ENCODE assay signal across 15 cellular contexts in genomic region chr5:600551-601541, GRCh38. TPM values are rescaled to one million over a fixed set of nuclear protein-coding genes. Genes with fewer than 3 reads are reported as not detected.
DNase-seq lines count a peak whose midpoint lies in the region; ATAC-seq and TF ChIP-seq lines count a peak whose summit lies in the region.
"Had no signal": no experiment of that assay in that cellular context is flagged by ENCODE, and none has a peak within 500 bp of the region (broad histone marks: within the 10 kb centered on the region; RNA-seq: fewer than 3 reads in every experiment).

No MANE protein-coding gene starts in this region.

- no peaks in the 10 kb centered on the region for H3K9me3 Mint-ChIP-seq in natural killer cell treated with Interleukin-12 subunit alpha and Interleukin-12 subunit beta and Interleukin-15 and Interleukin-18, amount 100 ng/mL, for 72 hours
- H3K9me3 Mint-ChIP-seq in natural killer cell = no peaks in the 10 kb centered on the region
- H3K9me3 Mint-ChIP-seq: activated naive CD8-positive, alpha-beta T cell treated with anti-CD3 and anti-CD28 coated beads, Interleukin-2, amount 10 ng/mL, durations not matched to agents 7 days and 5 days; activated T-cell treated with anti-CD3 and anti-CD28 coated beads, Interleukin-2, amount 50 U/mL, for 4 hours; mesothelial cell of epicardium had no signal

- intact Hi-C loops in natural killer cell (cut with micrococcal nuclease) (no loop called here), left colon (cut with DNase I, micrococcal nuclease) (no loop called here)

- H3K4me3 Mint-ChIP-seq in natural killer cell treated with Interleukin-12 subunit alpha and Interleukin-12 subunit beta and Interleukin-15 and Interleukin-18, amount 100 ng/mL, for 72 hours = no peak overlapping the region
- H3K4me3 Mint-ChIP-seq in natural killer cell = no peak overlapping the region
- H3K4me3 Mint-ChIP-seq: activated naive CD8-positive, alpha-beta T cell treated with anti-CD3 and anti-CD28 coated beads, Interleukin-2, amount 10 ng/mL, durations not matched to agents 7 days and 5 days; activated T-cell treated with anti-CD3 and anti-CD28 coated beads, Interleukin-2, amount 50 U/mL, for 4 hours; mesothelial cell of epicardium had no signal

- no peaks in the 10 kb centered on the region for H3K36me3 Mint-ChIP-seq in natural killer cell treated with Interleukin-12 subunit alpha and Interleukin-12 subunit beta and Interleukin-15 and Interleukin-18, amount 100 ng/mL, for 72 hours
- no peaks in the 10 kb centered on the region for H3K36me3 Mint-ChIP-seq in natural killer cell
- H3K36me3 Mint-ChIP-seq: activated naive CD8-positive, alpha-beta T cell treated with anti-CD3 and anti-CD28 coated beads, Interleukin-2, amount 10 ng/mL, durations not matched to agents 7 days and 5 days; mesothelial cell of epicardium had no signal

- no peak for ATAC-seq in natural killer cell treated with Interleukin-12 subunit alpha and Interleukin-12 subunit beta and Interleukin-15 and Interleukin-18, amount 100 ng/mL, for 72 hours
- ATAC-seq in natural killer cell (no peak), left colon (peak; percentile 93), GM21528 (IDR thresholded peaks at IDR 0.05; ENCODE audit: low FRiP score, unreplicated experiment) (no peak), HG02885 (IDR thresholded peaks at IDR 0.05; ENCODE audit: poor library complexity, unreplicated experiment) (no peak)
- ATAC-seq: activated T-cell treated with anti-CD3 and anti-CD28 coated beads, Interleukin-2, amount 50 U/mL, for 4 hours had no signal

- H3K27ac Mint-ChIP-seq in natural killer cell treated with Interleukin-12 subunit alpha and Interleukin-12 subunit beta and Interleukin-15 and Interleukin-18, amount 100 ng/mL, for 72 hours = no peak overlapping the region
- no peak overlapping the region for H3K27ac Mint-ChIP-seq in natural killer cell
- H3K27ac Mint-ChIP-seq: activated naive CD8-positive, alpha-beta T cell treated with anti-CD3 and anti-CD28 coated beads, Interleukin-2, amount 10 ng/mL, durations not matched to agents 7 days and 5 days; mesothelial cell of epicardium had no signal

- TF ChIP-seq CTCF in natural killer cell (IDR thresholded peaks at IDR 0.05) = no peak

- H3K4me1 Mint-ChIP-seq in natural killer cell treated with Interleukin-12 subunit alpha and Interleukin-12 subunit beta and Interleukin-15 and Interleukin-18, amount 100 ng/mL, for 72 hours (ENCODE audit: low read depth in 2 of 2) = peaks cover 3 to 6% of the 10 kb centered on the region in 2 donors
- H3K4me1 Mint-ChIP-seq in natural killer cell = peaks cover 0 to 5% of the 10 kb centered on the region in 2 donors
- H3K4me1 Mint-ChIP-seq: mesothelial cell of epicardium had no signal

- DNase-seq in natural killer cell treated with Interleukin-12 subunit alpha and Interleukin-12 subunit beta and Interleukin-15 and Interleukin-18, amount 100 ng/mL, for 72 hours (ENCODE audit: low spot score) = peak; percentile 45
- DNase-seq in natural killer cell = no peak
- peak; percentile 77 for DNase-seq in NCI-H510A treated with DMSO at 0.1 percent for 48 hours (lab: John Stamatoyannopoulos, UW)
- no peak for DNase-seq in left colon
- peak; percentile 37 for DNase-seq in ureter (ENCODE audit: low spot score)
- no peak for DNase-seq in NOMO-1 treated with dmso at 0.1 percent for 144 hours (lab: John Stamatoyannopoulos, UW; ENCODE audit: unreplicated experiment)
- DNase-seq: activated CD4-positive, alpha-beta T cell treated with anti-CD3 and anti-CD28 coated beads, Interleukin-2, amount 50 U/mL, for 4 hours; activated T-cell treated with anti-CD3 and anti-CD28 coated beads, Interleukin-2, amount 50 U/mL, for 4 hours; HCEC 1CT; NCI-H1930; SW 1271 had no signal

- H3K27me3 Mint-ChIP-seq in natural killer cell treated with Interleukin-12 subunit alpha and Interleukin-12 subunit beta and Interleukin-15 and Interleukin-18, amount 100 ng/mL, for 72 hours = peaks cover 15 to 31% of the 10 kb centered on the region in 2 donors
- H3K27me3 Mint-ChIP-seq in natural killer cell (ENCODE audit: low read depth in 2 of 2) = peaks cover 33 to 37% of the 10 kb centered on the region in 2 donors

RNA-seq across cellular contexts. Expression of gene CEP72, which starts 11.3 kb away (rescaled TPM):
- 10 to 100 TPM; 15.3 to 58.1 TPM for total RNA-seq in natural killer cell treated with Interleukin-12 subunit alpha and Interleukin-12 subunit beta and Interleukin-15 and Interleukin-18, amount 100 ng/mL, for 72 hours
- total RNA-seq in natural killer cell (10 to 100 TPM; 12.2 to 15.1 (median 12.3) TPM), left colon (1 to 10 TPM; 4.1 to 8.2 TPM), ureter (10.9 TPM)

Comparison
In these comparisons a context has a peak if more than half of its experiments do, and no peak if none do; other contexts are left out.
1. DNase-seq: peak in natural killer cell treated with Interleukin-12 subunit alpha and Interleukin-12 subunit beta and Interleukin-15 and Interleukin-18, amount 100 ng/mL, for 72 hours (single experiment), NCI-H510A treated with DMSO at 0.1 percent for 48 hours (single experiment) and ureter (single experiment); none in natural killer cell (single experiment), left colon (0 of 2) and NOMO-1 treated with dmso at 0.1 percent for 144 hours (single experiment).